Comparison of ENCODE assay signal across 12 cellular contexts in genomic region chr18:48452863-48453323, GRCh38. TPM values are rescaled to one million over a fixed set of nuclear protein-coding genes. Genes with fewer than 3 reads are reported as not detected.
DNase-seq lines count a peak whose midpoint lies in the region; ATAC-seq, FAIRE-seq and TF ChIP-seq lines count a peak whose summit lies in the region.
"Had no signal": no experiment of that assay in that cellular context is flagged by ENCODE, and none has a peak within 500 bp of the region (broad histone marks: within the 10 kb centered on the region; RNA-seq: fewer than 3 reads in every experiment).

No MANE protein-coding gene starts in this region.

- H3K9me3 ChIP-seq in MG63 (no peaks in the 10 kb centered on the region), body of pancreas (no peaks in the 10 kb centered on the region), small intestine (ENCODE audit: control insufficient read depth, low read depth) (no peaks in the 10 kb centered on the region)
- H3K9me3 ChIP-seq: BLaER1 had no signal

- H3K27ac ChIP-seq in body of pancreas (peak overlapping the region in 3 of 4 donors; percentile 17 to 71 (median 69)), small intestine (ENCODE audit: low read depth in 1 of 2, low read length in 1 of 2) (peak overlapping the region; percentile 6 to 55)
- H3K27ac ChIP-seq: BLaER1 had no signal

- no peak overlapping the region for H3K4me3 ChIP-seq in MG63
- no peak overlapping the region for H3K4me3 ChIP-seq in body of pancreas
- no peak overlapping the region for H3K4me3 ChIP-seq in small intestine (ENCODE audit: low read depth in 1 of 2, low read length in 2 of 2)
- H3K4me3 ChIP-seq: BLaER1 had no signal

- H3K4me1 ChIP-seq in body of pancreas (peaks cover 30% of the 10 kb centered on the region), small intestine (ENCODE audit: control insufficient read depth in 2 of 2, insufficient read depth in 1 of 2, low read depth in 1 of 2, low read length in 1 of 2) (peaks cover 0 to 11% of the 10 kb centered on the region in 2 donors)

- no peak for FAIRE-seq in small intestine (lab: Jason Lieb, UNC)

- TF ChIP-seq POLR2A in body of pancreas (IDR thresholded peaks at IDR 0.05), result no peak

- intact Hi-C loops in body of pancreas (cut with DNase I) (no loop called here), left colon (cut with DNase I, micrococcal nuclease) (no loop called here)

- H3K36me3 ChIP-seq in MG63 (no peaks in the 10 kb centered on the region), body of pancreas (replicated peaks in 1 of 2; ENCODE audit: insufficient read depth in 1 of 2, low read depth in 2 of 2) (no peaks in the 10 kb centered on the region), small intestine (ENCODE audit: control insufficient read depth in 2 of 2, insufficient read depth in 2 of 2, low read length in 2 of 2) (no peaks in the 10 kb centered on the region)
- H3K36me3 ChIP-seq: BLaER1 had no signal

- DNase-seq in MG63, result peak; percentile 64
- peak in 3 of 4 donors; percentile 18 to 38 (median 26) for DNase-seq in body of pancreas
- DNase-seq in left colon, result no peak
- DNase-seq in small intestine, result peak; percentile 65
- no peak for DNase-seq in NCI-H82 (lab: John Stamatoyannopoulos, UW)
- DNase-seq: SHP77 had no signal

- TF ChIP-seq CTCF in body of pancreas (IDR thresholded peaks at IDR 0.05), result no peak

- H3K27me3 ChIP-seq in MG63 (no peaks in the 10 kb centered on the region), body of pancreas (no peaks in the 10 kb centered on the region), small intestine (ENCODE audit: control insufficient read depth in 2 of 2, insufficient read depth in 2 of 2, low read length in 2 of 2) (peaks cover 0 to 4% of the 10 kb centered on the region in 2 donors)

- ATAC-seq in body of pancreas (peak; percentile 68), left colon (peak; percentile 25), HG03565 (IDR thresholded peaks at IDR 0.05; ENCODE audit: unreplicated experiment) (no peak), HG02938 (IDR thresholded peaks at IDR 0.05; ENCODE audit: unreplicated experiment) (no peak), HG02763 (IDR thresholded peaks at IDR 0.05; ENCODE audit: unreplicated experiment) (no peak)

- 67 to 86% methylated on average over 1 to 3 of the region's 4 CpGs for WGBS in body of pancreas, 2 donors
- 37 to 67% (median 59%) methylated on average over 4 of the region's 4 CpGs for WGBS in small intestine, 3 donors

RNA-seq across cellular contexts. Expression of gene ZBTB7C, which starts 43.7 kb away (rescaled TPM):
- total RNA-seq in MG63 (2014; rRNA removed; shearing (Covaris generic); ENCODE audit: low replicate concordance), result 0.10 TPM in 2 replicates
- 1 to 10 TPM; 1.3 to 2.3 TPM for total RNA-seq in body of pancreas
- total RNA-seq in left colon, result 10 to 100 TPM; 52.1 to 53.4 TPM
- 1 to 10 TPM in 1 of 3 donors, under 1 TPM in 2; 0.54 to 4.1 (median 0.67) TPM for polyA plus RNA-seq in small intestine
- total RNA-seq: fibroblast of villous mesenchyme, pulmonary artery endothelial cell had no signal

Comparison
In these comparisons a context has a peak if more than half of its experiments do, and no peak if none do; other contexts are left out.
1. DNase-seq: peak in MG63 (single experiment), body of pancreas (3 of 4) and small intestine (single experiment); none in left colon (0 of 2) and NCI-H82 (single experiment).
2. ATAC-seq: peak in body of pancreas (single experiment) and left colon (single experiment); none in HG03565 (single experiment), HG02938 (single experiment) and HG02763 (single experiment).
3. RNA of gene ZBTB7C, which starts 43.7 kb away (total RNA-seq): 52.1 to 53.4 TPM in left colon; 1.3 to 2.3 TPM in body of pancreas and 0.10 TPM in MG63; every median in the first group is over 10 times any median in the second.